ENCODE assay signal across 13 cellular contexts in genomic region chr16:13961099-13961811, GRCh38. TPM values are rescaled to one million over a fixed set of nuclear protein-coding genes. Genes with fewer than 3 reads are reported as not detected.
DNase-seq lines count a peak whose midpoint lies in the region; ATAC-seq lines count a peak whose summit lies in the region.
"Had no signal": no experiment of that assay in that cellular context is flagged by ENCODE, and none has a peak within 500 bp of the region (broad histone marks: within the 10 kb centered on the region; RNA-seq: fewer than 3 reads in every experiment).

No MANE protein-coding gene starts in this region.

- H2AK5ac ChIP-seq in mesenchymal stem cell (ENCODE audit: low read length, severe bottlenecking) = no peak overlapping the region

- no peak overlapping the region for H4K8ac ChIP-seq in mesenchymal stem cell (ENCODE audit: low read length)

- no peak overlapping the region for H3K4ac ChIP-seq in mesenchymal stem cell (ENCODE audit: low read depth in 1 of 2, low read length in 2 of 2)

- H2AFZ ChIP-seq in mesenchymal stem cell (ENCODE audit: low read depth, low read length) = no peak overlapping the region

- no peak overlapping the region for H2BK15ac ChIP-seq in mesenchymal stem cell (ENCODE audit: low read depth, poor library complexity, severe bottlenecking)

- H3K4me1 ChIP-seq in adipocyte (ENCODE audit: control insufficient read depth, insufficient read depth, low read length) (peaks cover 29% of the 10 kb centered on the region), mesenchymal stem cell (ENCODE audit: control insufficient read depth, insufficient read depth, low read depth, low read length) (peaks cover 14% of the 10 kb centered on the region)
- H3K4me1 ChIP-seq: prostate gland had no signal

- H3K4me3 ChIP-seq in adipocyte (ENCODE audit: low read length) (no peak overlapping the region), mesenchymal stem cell (ENCODE audit: insufficient read depth in 1 of 2, low read depth in 1 of 2, low read length in 2 of 2) (no peak overlapping the region)
- H3K4me3 ChIP-seq: body of pancreas, prostate gland had no signal

- no peak overlapping the region for H3K14ac ChIP-seq in mesenchymal stem cell (ENCODE audit: low read length in 2 of 2)

- H3K23ac ChIP-seq in mesenchymal stem cell (ENCODE audit: low read length in 2 of 2) = no peak overlapping the region

- peak overlapping the region; percentile 21 for H2BK120ac ChIP-seq in mesenchymal stem cell (ENCODE audit: low read depth, low read length)

- no peak overlapping the region for H3K4me2 ChIP-seq in mesenchymal stem cell (ENCODE audit: low read length, poor library complexity, severe bottlenecking)

- H4K91ac ChIP-seq in mesenchymal stem cell (ENCODE audit: low read length) = no peak overlapping the region

- DNase-seq in DMS79 (lab: John Stamatoyannopoulos, UW) (peak; percentile 22), LHCN-M2 (ENCODE audit: low read depth) (peak; percentile 41), adipocyte (ENCODE audit: low read depth) (peak; percentile 53), mesenchymal stem cell (peak; percentile 44), GM03348 (ENCODE audit: low spot score) (no peak)
- DNase-seq in stimulated activated CD4-positive, alpha-beta T cell treated with anti-CD3 and anti-CD28 coated beads, Interleukin-4, amount 100 ng/mL, for 24 hours = no peak
- DNase-seq in stimulated activated CD8-positive, alpha-beta memory T cell treated with anti-CD3 and anti-CD28 coated beads, Interleukin-4, amount 100 ng/mL, for 48 hours = no peak
- DNase-seq: activated CD4-positive, alpha-beta T cell treated with anti-CD3 and anti-CD28 coated beads, Interleukin-2, amount 10 ng/mL, durations not matched to agents 24 days and 14 days; body of pancreas; CD4-positive, alpha-beta memory T cell; T-helper 1 cell had no signal

- WGBS in mesenchymal stem cell = 91% methylated on average over 7 of the region's 8 CpGs

- H3K27me3 ChIP-seq in adipocyte (replicated peaks; ENCODE audit: control insufficient read depth, insufficient read depth, low read length) (no peaks in the 10 kb centered on the region), mesenchymal stem cell (ENCODE audit: control insufficient read depth in 1 of 2, insufficient read depth in 1 of 2, low read length in 2 of 2) (no peaks in the 10 kb centered on the region)
- H3K27me3 ChIP-seq: body of pancreas had no signal

- H2BK5ac ChIP-seq in mesenchymal stem cell (ENCODE audit: low read depth, low read length, poor library complexity, severe bottlenecking) = no peak overlapping the region

- ATAC-seq in HG02642 (IDR thresholded peaks at IDR 0.05; ENCODE audit: poor library complexity, unreplicated experiment) = no peak
- ATAC-seq: body of pancreas had no signal

- H3K79me1 ChIP-seq in mesenchymal stem cell (replicated peaks; ENCODE audit: low read length, poor library complexity, severe bottlenecking) = no peaks in the 10 kb centered on the region

- H3K9me3 ChIP-seq in adipocyte (ENCODE audit: control insufficient read depth, low read length) (no peaks in the 10 kb centered on the region), mesenchymal stem cell (ENCODE audit: control insufficient read depth, low read length) (no peaks in the 10 kb centered on the region)
- H3K9me3 ChIP-seq: body of pancreas, prostate gland had no signal

- no peak overlapping the region for H3K18ac ChIP-seq in mesenchymal stem cell (ENCODE audit: low read depth in 1 of 2, low read length in 2 of 2)

- H3K9ac ChIP-seq in adipocyte (ENCODE audit: low read length) (peak overlapping the region; percentile 51), mesenchymal stem cell (ENCODE audit: low read length) (no peak overlapping the region)

- peak overlapping the region in 1 of 2 experiments; percentile 6 for H2BK12ac ChIP-seq in mesenchymal stem cell (ENCODE audit: low read length in 2 of 2)

- no peaks in the 10 kb centered on the region for H3K36me3 ChIP-seq in adipocyte (ENCODE audit: control insufficient read depth, insufficient read depth, low read length, severe bottlenecking)
- no peaks in the 10 kb centered on the region for H3K36me3 ChIP-seq in mesenchymal stem cell (ENCODE audit: control insufficient read depth in 1 of 2, insufficient read depth in 2 of 2, low read depth in 1 of 2, low read length in 2 of 2)
- H3K36me3 ChIP-seq: prostate gland had no signal

- H3K27ac ChIP-seq in mesenchymal stem cell (ENCODE audit: low read length, poor library complexity, severe bottlenecking) = no peak overlapping the region
- H3K27ac ChIP-seq: body of pancreas, prostate gland had no signal

RNA-seq across cellular contexts. Expression of gene ERCC4, which starts 41.3 kb away (rescaled TPM):
- total RNA-seq in LHCN-M2 (2014; rRNA removed) = 9.0 and 9.4 TPM in 2 replicates
- 3.6 TPM for polyA plus RNA-seq in LHCN-M2 (2012)
- 5.7 TPM for polyA plus RNA-seq in mesenchymal stem cell (2013, experiment 1 of 2)
- 5.2 TPM for polyA plus RNA-seq in mesenchymal stem cell (2013, experiment 2 of 2)

Comparison
In these comparisons a context has a peak if more than half of its experiments do, and no peak if none do; other contexts are left out.
1. DNase-seq: peak in DMS79 (single experiment), LHCN-M2 (single experiment), adipocyte (single experiment) and mesenchymal stem cell (single experiment); none in GM03348 (single experiment), stimulated activated CD4-positive, alpha-beta T cell treated with anti-CD3 and anti-CD28 coated beads, Interleukin-4, amount 100 ng/mL, for 24 hours (single experiment) and stimulated activated CD8-positive, alpha-beta memory T cell treated with anti-CD3 and anti-CD28 coated beads, Interleukin-4, amount 100 ng/mL, for 48 hours (single experiment).